In genomic region chr16:79276506-79276905, GRCh38 we compare ENCODE assay signal across 17 cellular contexts.
DNase-seq lines count a peak whose midpoint lies in the region; ATAC-seq lines count a peak whose summit lies in the region.
"Had no signal": no experiment of that assay in that cellular context is flagged by ENCODE, and none has a peak within 500 bp of the region (broad histone marks: within the 10 kb centered on the region; RNA-seq: fewer than 3 reads in every experiment).

No MANE protein-coding gene starts in this region.

- H3K4me3 Mint-ChIP-seq in activated CD4-positive, alpha-beta T cell treated with anti-CD3 and anti-CD28 coated beads, Interleukin-2, amount 10 ng/mL, durations not matched to agents 7 days and 5 days: no peak overlapping the region
- H3K4me3 Mint-ChIP-seq in T-helper 17 cell: no peak overlapping the region
- H3K4me3 Mint-ChIP-seq in central memory CD8-positive, alpha-beta T cell: no peak overlapping the region
- H3K4me3 Mint-ChIP-seq: CD8-positive, alpha-beta T cell had no signal

- H3K27me3 Mint-ChIP-seq in activated CD4-positive, alpha-beta T cell treated with anti-CD3 and anti-CD28 coated beads, Interleukin-2, amount 10 ng/mL, durations not matched to agents 7 days and 5 days: peaks cover 36% of the 10 kb centered on the region
- H3K27me3 Mint-ChIP-seq in T-helper 17 cell: no peaks in the 10 kb centered on the region
- no peaks in the 10 kb centered on the region for H3K27me3 Mint-ChIP-seq in central memory CD8-positive, alpha-beta T cell

- no peaks in the 10 kb centered on the region for H3K36me3 ChIP-seq in neuronal stem cell (replicated peaks in 1 of 2; ENCODE audit: control insufficient read depth in 2 of 2, insufficient read depth in 2 of 2, low read length in 2 of 2)
- H3K36me3 ChIP-seq: BLaER1 treated with 17β-estradiol and CSF1 and Interleukin-3, amounts not matched to agents 10 nM and 100 nM had no signal

- H2BK120ac ChIP-seq in neuronal stem cell (ENCODE audit: low read depth, low read length): no peak overlapping the region

- no peak overlapping the region for H3K14ac ChIP-seq in neuronal stem cell (ENCODE audit: low read length)

- H3K4ac ChIP-seq in neuronal stem cell (ENCODE audit: low read length): no peak overlapping the region

- CTCF ChIA-PET in activated CD4-positive, alpha-beta T cell treated with anti-CD3 and anti-CD28 coated beads, Interleukin-2, amount 10 ng/mL, durations not matched to agents 7 days and 5 days (lab: Charles Lee): no interaction called here

- no peak overlapping the region for H3K18ac ChIP-seq in neuronal stem cell (ENCODE audit: low read length)

- peaks cover 0 to 2% of the 10 kb centered on the region in 2 donors for H3K4me1 ChIP-seq in neuronal stem cell (ENCODE audit: control insufficient read depth in 2 of 2, insufficient read depth in 1 of 2, low read depth in 1 of 2, low read length in 2 of 2)
- H3K4me1 ChIP-seq: Caco-2 had no signal

- no peak overlapping the region for H3K27ac ChIP-seq in neuronal stem cell (replicated peaks; ENCODE audit: low read length)
- H3K27ac ChIP-seq: 22Rv1; BLaER1 treated with 17β-estradiol and CSF1 and Interleukin-3, amounts not matched to agents 10 nM and 100 nM had no signal

- no peak overlapping the region for H2BK12ac ChIP-seq in neuronal stem cell (ENCODE audit: low read length)

- H4K91ac ChIP-seq in neuronal stem cell (ENCODE audit: low read depth, low read length, poor library complexity): no peak overlapping the region

- H2BK5ac ChIP-seq in neuronal stem cell (ENCODE audit: low read length): peak overlapping the region; percentile 72

- H3K23ac ChIP-seq in neuronal stem cell (ENCODE audit: low read depth, low read length, poor library complexity): no peak overlapping the region

- H3K9me3 ChIP-seq in T-helper 17 cell (ENCODE audit: control insufficient read depth, low read length, poor library complexity, severe bottlenecking) (no peaks in the 10 kb centered on the region), neuronal stem cell (replicated peaks in 1 of 2; ENCODE audit: control insufficient read depth in 2 of 2, insufficient read depth in 1 of 2, low read depth in 1 of 2, low read length in 2 of 2) (peaks cover 0 to 7% of the 10 kb centered on the region in 2 donors)
- H3K9me3 ChIP-seq: BLaER1 treated with 17β-estradiol and CSF1 and Interleukin-3, amounts not matched to agents 10 nM and 100 nM; Caco-2 had no signal

- H3K79me1 ChIP-seq in neuronal stem cell (ENCODE audit: low read depth, low read length): no peaks in the 10 kb centered on the region

- intact Hi-C loops in head of caudate nucleus (cut with DNase I): no loop called here

- no peak overlapping the region for H2AFZ ChIP-seq in neuronal stem cell (ENCODE audit: low read length)

- H3K9ac ChIP-seq in neuronal stem cell (ENCODE audit: low read depth, low read length, poor library complexity): no peak overlapping the region
- H3K9ac ChIP-seq: BLaER1 treated with 17β-estradiol and CSF1 and Interleukin-3, amounts not matched to agents 10 nM and 100 nM had no signal

- peaks cover 0 to 18% (median 0%) of the 10 kb centered on the region in 3 experiments for H3K27me3 ChIP-seq in neuronal stem cell (ENCODE audit: control insufficient read depth in 3 of 3, insufficient read depth in 3 of 3, low read depth in 1 of 3, low read length in 3 of 3)

- peak overlapping the region; percentile 6 for H3K27ac Mint-ChIP-seq in activated CD4-positive, alpha-beta T cell treated with anti-CD3 and anti-CD28 coated beads, Interleukin-2, amount 10 ng/mL, durations not matched to agents 7 days and 5 days
- peak overlapping the region; percentile 92 for H3K27ac Mint-ChIP-seq in T-helper 17 cell
- peak overlapping the region; percentile 92 for H3K27ac Mint-ChIP-seq in central memory CD8-positive, alpha-beta T cell (ENCODE audit: low read depth)
- H3K27ac Mint-ChIP-seq: CD8-positive, alpha-beta T cell had no signal

- H3K36me3 Mint-ChIP-seq in activated CD4-positive, alpha-beta T cell treated with anti-CD3 and anti-CD28 coated beads, Interleukin-2, amount 10 ng/mL, durations not matched to agents 7 days and 5 days (ENCODE audit: low read depth): peaks cover 11% of the 10 kb centered on the region
- no peaks in the 10 kb centered on the region for H3K36me3 Mint-ChIP-seq in T-helper 17 cell (ENCODE audit: low read depth)
- peaks cover 6% of the 10 kb centered on the region for H3K36me3 Mint-ChIP-seq in central memory CD8-positive, alpha-beta T cell (ENCODE audit: insufficient read depth)
- H3K36me3 Mint-ChIP-seq: CD8-positive, alpha-beta T cell had no signal

- H3K9me3 Mint-ChIP-seq in activated CD4-positive, alpha-beta T cell treated with anti-CD3 and anti-CD28 coated beads, Interleukin-2, amount 10 ng/mL, durations not matched to agents 7 days and 5 days: peaks cover 2% of the 10 kb centered on the region
- no peaks in the 10 kb centered on the region for H3K9me3 Mint-ChIP-seq in central memory CD8-positive, alpha-beta T cell
- H3K9me3 Mint-ChIP-seq: CD8-positive, alpha-beta T cell had no signal

- H3K4me3 ChIP-seq in neuronal stem cell (ENCODE audit: low read length in 2 of 2): no peak overlapping the region
- H3K4me3 ChIP-seq: BLaER1 treated with 17β-estradiol and CSF1 and Interleukin-3, amounts not matched to agents 10 nM and 100 nM had no signal

- H2BK15ac ChIP-seq in neuronal stem cell (ENCODE audit: low read length): no peak overlapping the region

- H3K4me1 Mint-ChIP-seq in activated CD4-positive, alpha-beta T cell treated with anti-CD3 and anti-CD28 coated beads, Interleukin-2, amount 10 ng/mL, durations not matched to agents 7 days and 5 days: peaks cover 84% of the 10 kb centered on the region
- H3K4me1 Mint-ChIP-seq in T-helper 17 cell: peaks cover 74% of the 10 kb centered on the region
- H3K4me1 Mint-ChIP-seq in central memory CD8-positive, alpha-beta T cell: peaks cover 59% of the 10 kb centered on the region

- no peak overlapping the region for H3K4me2 ChIP-seq in neuronal stem cell (ENCODE audit: insufficient read depth, low read length, poor library complexity, severe bottlenecking)

- WGBS in neuronal stem cell (ENCODE audit: extremely low coverage in 2 of 2, insufficient read length in 2 of 2, insufficient replicate concordance in 1 of 2), 2 donors: no CpG with 5 or more reads among the region's 6 CpGs

- no peak for ATAC-seq in T-helper 17 cell
- ATAC-seq in central memory CD8-positive, alpha-beta T cell (replicated peaks; ENCODE audit: extremely low read depth, poor library complexity, severe bottlenecking): no peak
- ATAC-seq: CD8-positive, alpha-beta T cell; HCT116 had no signal

- DNase-seq in activated CD4-positive, alpha-beta T cell treated with anti-CD3 and anti-CD28 coated beads, Interleukin-2, amount 10 ng/mL, durations not matched to agents 7 days and 5 days: no peak
- DNase-seq in activated CD4-positive, alpha-beta T cell treated with anti-CD3 and anti-CD28 coated beads, Interleukin-2, amount 50 U/mL, for 4 hours: no peak
- DNase-seq in T-helper 17 cell (no peak), neuronal stem cell (ENCODE audit: low spot score) (no peak), DMS 273 (lab: John Stamatoyannopoulos, UW; ENCODE audit: unreplicated experiment) (no peak), kidney tubule cell (ENCODE audit: low spot score) (no peak), head of caudate nucleus (no peak)
- no peak for DNase-seq in central memory CD8-positive, alpha-beta T cell (ENCODE audit: low spot score in 2 of 2)
- DNase-seq: AML-193; Caco-2; CD8-positive, alpha-beta T cell; DMS53; GF-D8; IMR-90 had no signal

- POLR2A ChIA-PET in activated CD4-positive, alpha-beta T cell treated with anti-CD3 and anti-CD28 coated beads, Interleukin-2, amount 10 ng/mL, durations not matched to agents 7 days and 5 days (lab: Charles Lee): no interaction called here

- H4K8ac ChIP-seq in neuronal stem cell (ENCODE audit: low read depth, low read length): no peak overlapping the region

- H2AK5ac ChIP-seq in neuronal stem cell (ENCODE audit: low read depth, low read length): peak overlapping the region; percentile 13

Comparison
In these comparisons a context has a peak if more than half of its experiments do, and no peak if none do; other contexts are left out.
1. H3K27ac Mint-ChIP-seq: peak in every context shown above with its lines; median percentile 92 in T-helper 17 cell; 92 in central memory CD8-positive, alpha-beta T cell; 6 in activated CD4-positive, alpha-beta T cell treated with anti-CD3 and anti-CD28 coated beads, Interleukin-2, amount 10 ng/mL, durations not matched to agents 7 days and 5 days.